Comparison of ENCODE assay signal across 14 cellular contexts in the genomic region with DNA sequence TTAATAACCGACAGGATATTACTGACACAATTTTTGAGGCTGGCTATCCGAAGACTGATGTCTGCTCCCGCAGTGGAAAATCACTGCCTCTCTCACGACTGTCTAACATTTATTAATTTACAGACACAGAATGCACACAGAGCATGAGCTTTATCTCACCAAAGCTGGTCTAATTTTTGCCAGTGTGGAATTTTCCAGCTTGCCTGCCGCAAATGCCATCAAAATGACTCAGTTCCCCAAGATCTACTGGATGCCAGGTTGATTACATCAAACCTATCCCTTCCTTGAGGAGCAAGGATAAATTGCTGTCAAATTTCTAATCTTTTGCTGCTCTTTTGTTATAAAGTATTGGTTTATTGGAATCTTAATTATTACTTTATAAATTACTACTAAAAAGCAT.
A peak's percentile ranks its signal among the peaks of the same experiment; 100 is the strongest.
DNase-seq lines count a peak whose midpoint lies in the region; FAIRE-seq and TF ChIP-seq lines count a peak whose summit lies in the region.
"Had no signal": no experiment of that assay in that cellular context is flagged by ENCODE, and none has a peak within 500 bp of the region (broad histone marks: within the 10 kb centered on the region; RNA-seq: fewer than 3 reads in every experiment).

No MANE protein-coding gene starts in this region.

- intact Hi-C loops in kidney (cut with DNase I) = no loop called here

- no peaks in the 10 kb centered on the region for H3K36me3 ChIP-seq in kidney (ENCODE audit: control insufficient read depth in 1 of 2, insufficient read depth in 2 of 2, low read length in 2 of 2)
- H3K36me3 ChIP-seq: cardiac muscle cell had no signal

- no peak overlapping the region for H3K9ac ChIP-seq in kidney (ENCODE audit: low read length in 2 of 2)

- FAIRE-seq in kidney (lab: Jason Lieb, UNC) = no peak

- H3K9me3 ChIP-seq in kidney (ENCODE audit: control insufficient read depth in 1 of 2, low read length in 2 of 2) = no peaks in the 10 kb centered on the region

- DNase-seq in EH (ENCODE audit: low read depth) (peak; percentile 89), NCI-H460 (ENCODE audit: extremely low read depth, low read depth) (peak; percentile 1), epithelial cell of esophagus (ENCODE audit: low read depth) (peak; percentile 19), non-pigmented ciliary epithelial cell (ENCODE audit: low read depth) (peak; percentile 52), GM10248 (ENCODE audit: extremely low spot score) (no peak), kidney (no peak), cerebellar nuclear complex (lab: John Stamatoyannopoulos, UW) (no peak)
- DNase-seq in stimulated activated naive CD4-positive, alpha-beta T cell treated with Interleukin-2 at 50 U/mL for 16 hours (lab: John Stamatoyannopoulos, UW) = no peak
- DNase-seq: glutamatergic neuron; left colon; NCI-H345; stimulated activated CD4-positive, alpha-beta T cell treated with anti-CD3 and anti-CD28 coated beads, Interleukin-15, amount 100 ng/mL, for 24 hours had no signal

- no peak overlapping the region for H3K27ac ChIP-seq in kidney (ENCODE audit: low read depth in 2 of 2, low read length in 2 of 2)
- H3K27ac ChIP-seq: C4-2B, cardiac muscle cell had no signal

- POLR2A ChIA-PET in GM10248 (lab: Yijun Ruan, JAX) = no interaction called here

- TF ChIP-seq CTCF in epithelial cell of esophagus (IDR thresholded peaks at IDR 0.05; ENCODE audit: insufficient read depth, low read depth, low read length, missing control alignments) (no peak), GM10248 (IDR thresholded peaks at IDR 0.05; ENCODE audit: control extremely low read depth, extremely low read depth, low read depth, missing control alignments) (no peak), kidney (IDR thresholded peaks at IDR 0.05; ENCODE audit: borderline replicate concordance, extremely low read depth, insufficient read depth) (no peak)

- CTCF ChIA-PET in GM10248 (lab: Yijun Ruan, JAX) = interaction anchor here (1.4 kb wide), 1 partner anchor 22 kb away, joined by 3 read pairs; no protein-coding TSS in a partner anchor

- no peak overlapping the region for H3K4me3 ChIP-seq in epithelial cell of esophagus (ENCODE audit: low read length)
- no peak overlapping the region for H3K4me3 ChIP-seq in kidney (ENCODE audit: low read length in 2 of 2)
- H3K4me3 ChIP-seq: cardiac muscle cell had no signal

- no peaks in the 10 kb centered on the region for H3K4me1 ChIP-seq in kidney (ENCODE audit: control insufficient read depth in 1 of 2, insufficient read depth in 1 of 2, low read depth in 1 of 2, low read length in 2 of 2)

Comparison
In these comparisons a context has a peak if more than half of its experiments do, and no peak if none do; other contexts are left out.
1. DNase-seq: peak in EH (single experiment), NCI-H460 (single experiment), epithelial cell of esophagus (single experiment) and non-pigmented ciliary epithelial cell (single experiment); none in GM10248 (single experiment), stimulated activated naive CD4-positive, alpha-beta T cell treated with Interleukin-2 at 50 U/mL for 16 hours (single experiment), kidney (single experiment) and cerebellar nuclear complex (0 of 2).